23 cellular contexts compared by ENCODE assay signal in the genomic region with DNA sequence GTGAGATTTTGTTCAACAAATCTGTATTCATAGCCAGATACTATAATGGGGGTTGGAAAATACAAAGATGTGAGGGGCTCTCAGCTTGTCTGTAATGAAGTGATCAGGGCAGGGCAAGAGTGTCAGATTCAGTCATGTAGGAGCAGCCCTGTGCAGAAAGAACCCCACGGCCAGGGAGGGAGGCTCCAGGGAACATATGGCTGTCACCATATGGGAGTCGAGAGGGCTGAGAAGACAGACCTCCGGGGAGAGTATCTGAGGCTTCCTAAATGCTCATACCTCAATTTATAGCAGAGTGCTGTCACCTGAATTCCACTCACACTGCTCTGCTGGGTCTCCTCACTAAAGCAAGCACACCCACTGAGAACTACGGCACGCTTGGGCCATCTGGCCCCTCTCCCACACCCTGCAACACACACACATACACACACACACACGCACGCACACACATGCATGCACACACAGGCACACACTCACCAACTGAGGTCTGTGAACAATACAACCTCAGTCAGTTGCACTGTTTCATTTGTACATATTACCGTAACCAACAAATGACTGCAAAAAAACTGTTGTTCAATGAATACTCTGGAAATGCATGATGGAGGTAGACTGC.
DNase-seq lines count a peak whose midpoint lies in the region; ATAC-seq and TF ChIP-seq lines count a peak whose summit lies in the region.
"Had no signal": no experiment of that assay in that cellular context is flagged by ENCODE, and none has a peak within 500 bp of the region (broad histone marks: within the 10 kb centered on the region; RNA-seq: fewer than 3 reads in every experiment).

No MANE protein-coding gene starts in this region.

- peaks cover 7% of the 10 kb centered on the region for H3K27me3 Mint-ChIP-seq in neural progenitor cell (ENCODE audit: insufficient read depth, low read depth)

- H3K9ac ChIP-seq in neural progenitor cell, result no peak overlapping the region
- H3K9ac ChIP-seq: SK-N-SH had no signal

- H3K36me3 ChIP-seq in neural progenitor cell (no peaks in the 10 kb centered on the region), esophagus squamous epithelium (no peaks in the 10 kb centered on the region), ascending aorta (no peaks in the 10 kb centered on the region), mucosa of descending colon (ENCODE audit: low read depth) (no peaks in the 10 kb centered on the region)
- H3K36me3 ChIP-seq: Peyer's patch had no signal

- ATAC-seq in mucosa of descending colon, result no peak
- ATAC-seq: natural killer cell; stimulated activated naive CD8-positive, alpha-beta T cell treated with anti-CD3 and anti-CD28 coated beads, Interleukin-15, Interleukin-2, amounts not matched to agents 100 U/mL and 50 U/mL, for 24 hours had no signal

- peaks cover 24% of the 10 kb centered on the region for H3K4me1 Mint-ChIP-seq in neural progenitor cell
- H3K4me1 Mint-ChIP-seq: CD14-positive monocyte, immature natural killer cell, natural killer cell had no signal

- H3K4me3 ChIP-seq in dorsolateral prefrontal cortex (peak overlapping the region in 12 of 59 donors; percentile 3 to 33 (median 14)), neural progenitor cell (no peak overlapping the region), esophagus squamous epithelium (no peak overlapping the region), ascending aorta (no peak overlapping the region), mucosa of descending colon (no peak overlapping the region)
- H3K4me3 ChIP-seq: Peyer's patch had no signal

- H3K9me3 ChIP-seq in neural progenitor cell (ENCODE audit: low read depth), result peaks cover 8% of the 10 kb centered on the region
- peaks cover 0 to 4% (median 0%) of the 10 kb centered on the region in 3 donors for H3K9me3 ChIP-seq in esophagus squamous epithelium
- H3K9me3 ChIP-seq in ascending aorta, result no peaks in the 10 kb centered on the region
- no peaks in the 10 kb centered on the region for H3K9me3 ChIP-seq in mucosa of descending colon
- H3K9me3 ChIP-seq: Peyer's patch, SK-N-SH had no signal

- H3K27ac ChIP-seq in dorsolateral prefrontal cortex, result peak overlapping the region; percentile 5 to 88 (median 67)
- no peak overlapping the region for H3K27ac ChIP-seq in neural progenitor cell
- no peak overlapping the region for H3K27ac ChIP-seq in esophagus squamous epithelium
- H3K27ac ChIP-seq in ascending aorta, result no peak overlapping the region
- H3K27ac ChIP-seq: Peyer's patch had no signal

- H3K4me2 ChIP-seq in neural progenitor cell, result no peak overlapping the region
- H3K4me2 ChIP-seq: SK-N-SH had no signal

- H3K9me3 Mint-ChIP-seq in neural progenitor cell, result peaks cover 6% of the 10 kb centered on the region

- H3K4me1 ChIP-seq in neural progenitor cell, result peaks cover 9% of the 10 kb centered on the region
- H3K4me1 ChIP-seq in esophagus squamous epithelium, result peaks cover 0 to 6% (median 0%) of the 10 kb centered on the region in 3 donors
- no peaks in the 10 kb centered on the region for H3K4me1 ChIP-seq in ascending aorta
- H3K4me1 ChIP-seq in mucosa of descending colon (ENCODE audit: low read depth), result peaks cover 4% of the 10 kb centered on the region

- H2AFZ ChIP-seq in neural progenitor cell (replicated peaks), result peak overlapping the region; percentile 51

- intact Hi-C loops in dorsolateral prefrontal cortex (cut with DNase I), result loop anchor here in 1 of 2 donors (5.0 kb wide), 1 partner anchor 42 kb away; no protein-coding TSS in a partner anchor
- intact Hi-C loops in esophagus squamous epithelium (cut with DNase I), result no loop called here
- intact Hi-C loops in ascending aorta (cut with DNase I), result no loop called here
- intact Hi-C loops in mucosa of descending colon (cut with DNase I, micrococcal nuclease), result no loop called here

- H3K27ac Mint-ChIP-seq in neural progenitor cell, result no peak overlapping the region
- H3K27ac Mint-ChIP-seq: immature natural killer cell, natural killer cell had no signal

- H3K27me3 ChIP-seq in dorsolateral prefrontal cortex, result no peaks in the 10 kb centered on the region
- H3K27me3 ChIP-seq in neural progenitor cell, result no peaks in the 10 kb centered on the region
- no peaks in the 10 kb centered on the region for H3K27me3 ChIP-seq in esophagus squamous epithelium
- no peaks in the 10 kb centered on the region for H3K27me3 ChIP-seq in ascending aorta
- H3K27me3 ChIP-seq: Peyer's patch had no signal

- H3F3A ChIP-seq in neural progenitor cell (ENCODE audit: low read depth), result no peaks in the 10 kb centered on the region

- DNase-seq in DMS 273 (lab: John Stamatoyannopoulos, UW; ENCODE audit: unreplicated experiment), result peak; percentile 84
- peak; percentile 98 to 99 for DNase-seq in NCI-H524 (lab: John Stamatoyannopoulos, UW)
- no peak for DNase-seq in dorsolateral prefrontal cortex
- no peak for DNase-seq in neural progenitor cell (ENCODE audit: low spot score)
- DNase-seq in activated CD8-positive, alpha-beta memory T cell treated with anti-CD3 and anti-CD28 coated beads for 24 hours, result no peak
- DNase-seq in esophagus squamous epithelium (lab: John Stamatoyannopoulos, UW), result no peak
- no peak for DNase-seq in ascending aorta (ENCODE audit: low spot score in 2 of 2)
- no peak for DNase-seq in mucosa of descending colon
- DNase-seq: ACHN; activated CD8-positive, alpha-beta memory T cell treated with anti-CD3 and anti-CD28 coated beads, Interleukin-2, amount 50 U/mL, for 4 hours; anterior cingulate cortex; dermis blood vessel endothelial cell; DND-41; erythroblast; immature natural killer cell; mammary epithelial cell; natural killer cell; NCI-H1436 treated with DMSO at 0.1 percent for 48 hours; Peyer's patch; SK-N-SH; stimulated activated naive CD8-positive, alpha-beta T cell treated with anti-CD3 and anti-CD28 coated beads, Interleukin-15, Interleukin-2, amounts not matched to agents 100 U/mL and 50 U/mL, for 24 hours; T-helper 9 cell had no signal

- H3K36me3 Mint-ChIP-seq in neural progenitor cell, result no peaks in the 10 kb centered on the region
- H3K36me3 Mint-ChIP-seq: CD14-positive monocyte, immature natural killer cell, natural killer cell had no signal

- no peaks in the 10 kb centered on the region for H4K20me1 ChIP-seq in neural progenitor cell (ENCODE audit: low read depth)

- no peak for TF ChIP-seq POLR2A in esophagus squamous epithelium (IDR thresholded peaks at IDR 0.05)

- H3K79me2 ChIP-seq in neural progenitor cell (ENCODE audit: low read depth), result no peaks in the 10 kb centered on the region

- no peak for TF ChIP-seq CTCF in dorsolateral prefrontal cortex (IDR thresholded peaks at IDR 0.05 in 54 of 56, conservative IDR thresholded peaks at IDR 0.05 in 2 of 56; ENCODE audit: low read depth in 1 of 56, partially characterized antibody in 56 of 56)
- TF ChIP-seq CTCF in neural progenitor cell (IDR thresholded peaks at IDR 0.05), result no peak
- no peak for TF ChIP-seq CTCF in esophagus squamous epithelium (IDR thresholded peaks at IDR 0.05)
- no peak for TF ChIP-seq CTCF in ascending aorta (IDR thresholded peaks at IDR 0.05)
- no peak for TF ChIP-seq CTCF in mucosa of descending colon (IDR thresholded peaks at IDR 0.05)

- WGBS in esophagus squamous epithelium, 2 donors, result 74 to 76% methylated on average over 8 of the region's 8 CpGs

- H3K4me3 Mint-ChIP-seq in neural progenitor cell, result no peak overlapping the region
- H3K4me3 Mint-ChIP-seq: immature natural killer cell, natural killer cell had no signal

Comparison
In these comparisons a context has a peak if more than half of its experiments do, and no peak if none do; other contexts are left out.
1. DNase-seq: peak in DMS 273 (single experiment) and NCI-H524 (2 of 2); none in dorsolateral prefrontal cortex (0 of 10), neural progenitor cell (single experiment), activated CD8-positive, alpha-beta memory T cell treated with anti-CD3 and anti-CD28 coated beads for 24 hours (single experiment), esophagus squamous epithelium (single experiment), ascending aorta (0 of 2) and mucosa of descending colon (0 of 3).
2. H3K27ac ChIP-seq: peak in dorsolateral prefrontal cortex (59 of 59); none in neural progenitor cell (single experiment), esophagus squamous epithelium (0 of 4) and ascending aorta (0 of 2).